In genomic region chr1:210292276-210292851, GRCh38 we compare ENCODE assay signal across 1 cellular context.
A peak's percentile ranks its signal among the peaks of the same experiment; 100 is the strongest.
TF ChIP-seq lines count a peak whose summit lies in the region.

No MANE protein-coding gene starts in this region.

TF ChIP-seq in HEK293, 187 proteins besides CTCF, POLR2A, EP300 and RAD21 (continued from another document and continues in another):
- TF ChIP-seq HIC1 (tag by site-specific recombination; IDR thresholded peaks at IDR 0.05) (no peak; the same call in 1 of the 2 replicates), ZNF239 (tag by site-specific recombination; IDR thresholded peaks at IDR 0.05) (no peak), ZNF2 (tag by site-specific recombination; IDR thresholded peaks at IDR 0.05) (0 out of 2 replicates have a peak, but pooled peaks have one; percentile 26), KLF8 (tag by site-specific recombination; IDR thresholded peaks at IDR 0.05) (peak; percentile 38; the same call in 1 of the 2 replicates), ZNF423 (tag by site-specific recombination; IDR thresholded peaks at IDR 0.05) (0 out of 2 replicates have a peak, but pooled peaks have one; percentile 66), GLIS2 (tag by site-specific recombination; IDR thresholded peaks at IDR 0.05) (peak; percentile 85), ZNF121 (tag by site-specific recombination; IDR thresholded peaks at IDR 0.05) (0 out of 2 replicates have a peak, but pooled peaks have one; percentile 31), ZNF24 (tag by site-specific recombination; IDR thresholded peaks at IDR 0.05) (peak; percentile 60; the same call in 1 of the 2 replicates), ZNF10 (tag by site-specific recombination; IDR thresholded peaks at IDR 0.05) (no peak), ZNF785 (tag by site-specific recombination; IDR thresholded peaks at IDR 0.05) (no peak), ZNF398 (tag by site-specific recombination; IDR thresholded peaks at IDR 0.05) (peak; percentile 89), ZNF555 (tag by site-specific recombination; conservative IDR thresholded peaks at IDR 0.05) (no peak), ZBTB8A (tag by site-specific recombination; IDR thresholded peaks at IDR 0.05) (peak; percentile 93), PRDM4 (tag by site-specific recombination; IDR thresholded peaks at IDR 0.05) (no peak), ZNF155 (tag by site-specific recombination; IDR thresholded peaks at IDR 0.05) (no peak), KLF17 (tag by site-specific recombination; IDR thresholded peaks at IDR 0.05) (peak; percentile 63), ZNF664 (tag by site-specific recombination; IDR thresholded peaks at IDR 0.05) (no peak), INSM2 (tag by site-specific recombination; IDR thresholded peaks at IDR 0.05) (0 out of 2 replicates have a peak, but pooled peaks have one; percentile 24), SP2 (tag by site-specific recombination; IDR thresholded peaks at IDR 0.05) (peak; percentile 81), ZNF792 (tag by site-specific recombination; IDR thresholded peaks at IDR 0.05) (no peak), ZNF660 (tag by site-specific recombination; IDR thresholded peaks at IDR 0.05) (0 out of 2 replicates have a peak, but pooled peaks have one; percentile 63), PATZ1 (tag by site-specific recombination; IDR thresholded peaks at IDR 0.05) (peak; percentile 94), ZXDB (tag by site-specific recombination; IDR thresholded peaks at IDR 0.05) (peak; percentile 82), ZNF394 (tag by site-specific recombination; IDR thresholded peaks at IDR 0.05; ENCODE audit: borderline replicate concordance) (peak; percentile 55; the same call in 1 of the 2 replicates), WT1 (tag by site-specific recombination; IDR thresholded peaks at IDR 0.05) (0 out of 2 replicates have a peak, but pooled peaks have one; percentile 36), SETDB1 (IDR thresholded peaks at IDR 0.05; ENCODE audit: insufficient read length, low read length) (no peak), YY1 (tag by site-specific recombination; IDR thresholded peaks at IDR 0.05) (peak; percentile 70; the same call in 1 of the 2 replicates), ZNF791 (tag by site-specific recombination; IDR thresholded peaks at IDR 0.05) (no peak), ZNF544 (tag by site-specific recombination; IDR thresholded peaks at IDR 0.05) (no peak), ZNF645 (tag by site-specific recombination; IDR thresholded peaks at IDR 0.05) (no peak), YY2 (tag by site-specific recombination; IDR thresholded peaks at IDR 0.05) (peak; percentile 57; the same call in 1 of the 2 replicates), ZNF138 (tag by site-specific recombination; IDR thresholded peaks at IDR 0.05; ENCODE audit: borderline replicate concordance) (no peak), ZBTB44 (tag by site-specific recombination; IDR thresholded peaks at IDR 0.05) (0 out of 2 replicates have a peak, but pooled peaks have one; percentile 5), ZNF37A (tag by site-specific recombination; IDR thresholded peaks at IDR 0.05) (no peak), BCL11B (tag by site-specific recombination; IDR thresholded peaks at IDR 0.05; ENCODE audit: low read depth) (peak; percentile 24; the same call in 1 of the 2 replicates), ZNF18 (tag by site-specific recombination; IDR thresholded peaks at IDR 0.05) (no peak), ZFP41 (tag by site-specific recombination; IDR thresholded peaks at IDR 0.05; ENCODE audit: borderline replicate concordance) (no peak), ATF2 (tag by site-specific recombination; IDR thresholded peaks at IDR 0.05; ENCODE audit: low read depth) (no peak), KLF16 (tag by site-specific recombination; IDR thresholded peaks at IDR 0.05) (peak; percentile 80), SCRT2 (tag by site-specific recombination; IDR thresholded peaks at IDR 0.05) (peak; percentile 84), ZNF600 (tag by site-specific recombination; IDR thresholded peaks at IDR 0.05) (peak; percentile 91), ZFP69B (tag by site-specific recombination; IDR thresholded peaks at IDR 0.05) (peak; percentile 50; the same call in 1 of the 2 replicates), ZBTB7A (tag by site-specific recombination; IDR thresholded peaks at IDR 0.05; ENCODE audit: low read depth) (no peak), ZNF266 (tag by site-specific recombination; IDR thresholded peaks at IDR 0.05; ENCODE audit: low read depth) (no peak), ZNF19 (tag by site-specific recombination; IDR thresholded peaks at IDR 0.05; ENCODE audit: low read depth) (no peak), ZNF658 (tag by site-specific recombination; IDR thresholded peaks at IDR 0.05) (no peak), ZSCAN23 (tag by site-specific recombination; IDR thresholded peaks at IDR 0.05) (0 out of 2 replicates have a peak, but pooled peaks have one; percentile 40), SP7 (tag by site-specific recombination; IDR thresholded peaks at IDR 0.05) (peak; percentile 74), ZIC2 (tag by site-specific recombination; IDR thresholded peaks at IDR 0.05) (peak; percentile 92), ZNF548 (tag by site-specific recombination; IDR thresholded peaks at IDR 0.05) (no peak)
